Comparison of ENCODE assay signal across 19 cellular contexts in genomic region chr7:34849966-34850365, GRCh38.
A peak's percentile ranks its signal among the peaks of the same experiment; 100 is the strongest.
DNase-seq lines count a peak whose midpoint lies in the region; ATAC-seq and TF ChIP-seq lines count a peak whose summit lies in the region.
"Had no signal": no experiment of that assay in that cellular context is flagged by ENCODE, and none has a peak within 500 bp of the region (broad histone marks: within the 10 kb centered on the region; RNA-seq: fewer than 3 reads in every experiment).

No MANE protein-coding gene starts in this region.

- H3K9me3 ChIP-seq in esophagus muscularis mucosa: no peaks in the 10 kb centered on the region
- no peaks in the 10 kb centered on the region for H3K9me3 ChIP-seq in esophagus squamous epithelium
- no peaks in the 10 kb centered on the region for H3K9me3 ChIP-seq in left lung
- H3K9me3 ChIP-seq: BLaER1, Caco-2, HAP-1 had no signal

- ATAC-seq in left lung: no peak
- ATAC-seq: CD8-positive, alpha-beta T cell; GM12878; GM23338 had no signal

- H3K27me3 ChIP-seq in esophagus muscularis mucosa: no peaks in the 10 kb centered on the region
- H3K27me3 ChIP-seq in esophagus squamous epithelium: no peaks in the 10 kb centered on the region
- H3K27me3 ChIP-seq in left lung: no peaks in the 10 kb centered on the region
- H3K27me3 ChIP-seq: BLaER1 had no signal

- H3K4me3 ChIP-seq in esophagus muscularis mucosa: no peak overlapping the region
- no peak overlapping the region for H3K4me3 ChIP-seq in esophagus squamous epithelium
- no peak overlapping the region for H3K4me3 ChIP-seq in left lung
- H3K4me3 ChIP-seq: BLaER1, GM12878, GM23338, HAP-1 had no signal

- TF ChIP-seq CTCF in esophagus muscularis mucosa (IDR thresholded peaks at IDR 0.05) (no peak), esophagus squamous epithelium (IDR thresholded peaks at IDR 0.05) (no peak), left lung (IDR thresholded peaks at IDR 0.05) (no peak)

- peaks cover 0 to 27% (median 22%) of the 10 kb centered on the region in 4 donors for H3K4me1 ChIP-seq in esophagus muscularis mucosa
- H3K4me1 ChIP-seq in esophagus squamous epithelium: no peaks in the 10 kb centered on the region
- H3K4me1 ChIP-seq in left lung: no peaks in the 10 kb centered on the region
- H3K4me1 ChIP-seq: BLaER1, Caco-2, HAP-1 had no signal

- peak; percentile 8 for DNase-seq in NCI-H1694 (lab: John Stamatoyannopoulos, UW)
- no peak for DNase-seq in NCI-H1694 treated with DMSO at 0.1 percent for 48 hours (lab: John Stamatoyannopoulos, UW)
- DNase-seq in NCI-H446 treated with DMSO at 0.1 percent for 48 hours (lab: John Stamatoyannopoulos, UW): peak; percentile 88
- DNase-seq in esophagus muscularis mucosa (ENCODE audit: extremely low spot score): peak; percentile 39
- DNase-seq in esophagus squamous epithelium (lab: John Stamatoyannopoulos, UW): no peak
- DNase-seq in left lung: no peak
- DNase-seq: Caco-2; CD4-positive, CD25-positive, alpha-beta regulatory T cell; CD8-positive, alpha-beta T cell; DMS153; DND-41; GDM1; HFFc6 had no signal

- H3K36me3 ChIP-seq in esophagus muscularis mucosa: no peaks in the 10 kb centered on the region
- no peaks in the 10 kb centered on the region for H3K36me3 ChIP-seq in esophagus squamous epithelium
- H3K36me3 ChIP-seq in left lung: no peaks in the 10 kb centered on the region
- H3K36me3 ChIP-seq: BLaER1, HAP-1 had no signal

- TF ChIP-seq EP300 in esophagus muscularis mucosa (IDR thresholded peaks at IDR 0.05): no peak

- WGBS in esophagus muscularis mucosa: 55% methylated on average over 1 of the region's 1 CpG
- 55 to 63% methylated on average over 1 of the region's 1 CpG for WGBS in esophagus squamous epithelium, 2 donors

- H3K27ac ChIP-seq in esophagus muscularis mucosa (replicated peaks in 1 of 4) (no peak overlapping the region), esophagus squamous epithelium (no peak overlapping the region), left lung (no peak overlapping the region)
- H3K27ac ChIP-seq: 22Rv1, BLaER1, C4-2B had no signal

- intact Hi-C loops in esophagus muscularis mucosa (cut with DNase I): no loop called here
- intact Hi-C loops in esophagus squamous epithelium (cut with DNase I): no loop called here
- intact Hi-C loops in left lung (cut with DNase I): no loop called here

- TF ChIP-seq POLR2A in esophagus muscularis mucosa (IDR thresholded peaks at IDR 0.05; ENCODE audit: low read depth) (no peak), esophagus squamous epithelium (IDR thresholded peaks at IDR 0.05) (no peak)

Comparison
In these comparisons a context has a peak if more than half of its experiments do, and no peak if none do; other contexts are left out.
1. DNase-seq: peak in NCI-H1694 (single experiment), NCI-H446 treated with DMSO at 0.1 percent for 48 hours (single experiment) and esophagus muscularis mucosa (single experiment); none in NCI-H1694 treated with DMSO at 0.1 percent for 48 hours (single experiment), esophagus squamous epithelium (single experiment) and left lung (0 of 2).